ENCODE assay signal across 8 cellular contexts in genomic region chr13:26184791-26185250, GRCh38. TPM values are rescaled to one million over a fixed set of nuclear protein-coding genes. Genes with fewer than 3 reads are reported as not detected.
DNase-seq lines count a peak whose midpoint lies in the region; ATAC-seq and TF ChIP-seq lines count a peak whose summit lies in the region.

No MANE protein-coding gene starts in this region.

- peak; percentile 97 for TF ChIP-seq CTCF in BE2C (IDR thresholded peaks at IDR 0.05; ENCODE audit: low read depth, low read length)
- peak; percentile 79 to 92 (median 84) for TF ChIP-seq CTCF in gastroesophageal sphincter (IDR thresholded peaks at IDR 0.05)
- TF ChIP-seq CTCF in uterus (IDR thresholded peaks at IDR 0.05): peak; percentile 76 to 90 (median 84)

- no peak for TF ChIP-seq EP300 in gastroesophageal sphincter (IDR thresholded peaks at IDR 0.05)

- H3K27ac ChIP-seq in gastroesophageal sphincter (no peak overlapping the region), uterus (no peak overlapping the region)

- peak; percentile 74 for DNase-seq in BE2C
- peak; percentile 67 for DNase-seq in LoVo (ENCODE audit: low spot score)
- peak; percentile 49 to 72 for DNase-seq in SHP77 (lab: John Stamatoyannopoulos, UW)
- DNase-seq in activated effector memory CD4-positive, alpha-beta T cell treated with Interleukin-2 at 50 U/mL for 16 hours: peak; percentile 57
- DNase-seq in pons (ENCODE audit: low spot score): peak; percentile 81
- peak; percentile 53 to 62 for DNase-seq in uterus

- H3K9me3 ChIP-seq in BE2C (no peaks in the 10 kb centered on the region), gastroesophageal sphincter (no peaks in the 10 kb centered on the region), uterus (no peaks in the 10 kb centered on the region)

- no peak overlapping the region for H3K4me3 ChIP-seq in BE2C (ENCODE audit: low read depth, low read length)
- no peak overlapping the region for H3K4me3 ChIP-seq in gastroesophageal sphincter
- no peak overlapping the region for H3K4me3 ChIP-seq in uterus

- H3K36me3 ChIP-seq in BE2C: no peaks in the 10 kb centered on the region
- H3K36me3 ChIP-seq in gastroesophageal sphincter: no peaks in the 10 kb centered on the region
- no peaks in the 10 kb centered on the region for H3K36me3 ChIP-seq in uterus

- H3K4me1 ChIP-seq in BE2C: no peaks in the 10 kb centered on the region
- H3K4me1 ChIP-seq in gastroesophageal sphincter: peaks cover 0 to 22% (median 4%) of the 10 kb centered on the region in 3 donors
- no peaks in the 10 kb centered on the region for H3K4me1 ChIP-seq in uterus

- ATAC-seq in GM19324 (IDR thresholded peaks at IDR 0.05; ENCODE audit: low FRiP score, unreplicated experiment): peak; percentile 31
- ATAC-seq in gastroesophageal sphincter: peak; percentile 54

- intact Hi-C loops in uterus (cut with DNase I; ENCODE audit: low total_unique reads): loop anchor here (5.0 to 10.0 kb wide), 2 partner anchors 310 to 512 kb away; no protein-coding TSS in a partner anchor

- no peaks in the 10 kb centered on the region; the same call in 1 of the 2 replicates for H3K27me3 ChIP-seq in BE2C
- no peaks in the 10 kb centered on the region for H3K27me3 ChIP-seq in gastroesophageal sphincter
- H3K27me3 ChIP-seq in uterus: no peaks in the 10 kb centered on the region

- TF ChIP-seq POLR2A in gastroesophageal sphincter (IDR thresholded peaks at IDR 0.05): no peak
- TF ChIP-seq POLR2A in uterus (IDR thresholded peaks at IDR 0.05): no peak

- 66 to 74% methylated on average over 6 to 8 of the region's 8 CpGs for WGBS in gastroesophageal sphincter (ENCODE audit: low coverage in 1 of 2), 2 donors

RNA-seq across cellular contexts. Expression of gene RNF6, which starts 37.3 kb away (rescaled TPM):
- polyA plus RNA-seq in BE2C (2012; ENCODE audit: insufficient read depth, insufficient read length, low read depth): 30.5 TPM
- total RNA-seq in gastroesophageal sphincter (10 to 100 TPM; 18.8 to 29.5 (median 23.2) TPM), uterus (10 to 100 TPM; 12.0 to 32.4 (median 20.0) TPM)
